Comparison of ENCODE assay signal across 26 cellular contexts in the genomic region with DNA sequence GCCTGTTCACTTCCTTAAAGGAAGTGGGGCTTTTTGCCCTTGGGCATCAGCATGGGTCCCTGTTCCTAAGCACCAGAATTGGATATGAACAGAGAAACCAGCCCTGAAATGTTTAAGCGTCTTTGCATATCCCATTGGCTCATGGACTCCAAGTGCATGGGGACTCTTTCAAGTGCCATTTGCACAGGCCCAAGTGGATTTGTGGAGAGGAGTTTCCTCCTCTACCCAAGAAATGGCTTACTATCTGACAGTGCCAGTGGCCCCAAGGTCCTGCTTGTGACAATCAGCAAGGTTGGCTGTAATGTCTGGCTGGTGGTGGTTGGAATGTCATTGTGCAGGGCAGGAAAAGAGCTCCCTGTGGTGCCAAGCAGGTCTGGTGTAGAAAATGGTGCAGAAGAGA.
"Had no signal": no experiment of that assay in that cellular context is flagged by ENCODE, and none has a peak within 500 bp of the region (broad histone marks: within the 10 kb centered on the region; RNA-seq: fewer than 3 reads in every experiment).

No MANE protein-coding gene starts in this region.

- H3K9me3 Mint-ChIP-seq: activated CD4-positive, alpha-beta T cell treated with anti-CD3 and anti-CD28 coated beads, Interleukin-2, amount 10 ng/mL, durations not matched to agents 24 days and 14 days; activated naive CD4-positive, alpha-beta T cell treated with anti-CD3 and anti-CD28 coated beads, Interleukin-2, amount 50 U/mL, for 72 hours; activated T-cell treated with anti-CD3 and anti-CD28 coated beads, Interleukin-2, amount 50 U/mL, for 24 hours; activated T-helper 1 cell treated with anti-CD3 and anti-CD28 coated beads, Interleukin-12 subunit alpha, Interleukin-12 subunit beta, Interleukin-2, Interleukin-4 antibody, amounts not matched to agents 30 ng/mL and 10 ng/mL and 1 ng/mL, durations not matched to agents 14 hours and 24 hours and 36 hours had no signal

- H3K4me3 Mint-ChIP-seq: activated CD4-positive, alpha-beta T cell treated with anti-CD3 and anti-CD28 coated beads, Interleukin-2, amount 10 ng/mL, durations not matched to agents 24 days and 14 days; activated CD8-positive, alpha-beta memory T cell treated with anti-CD3 and anti-CD28 coated beads, Interleukin-2, amount 10 ng/mL, durations not matched to agents 7 days and 5 days; activated T-cell treated with anti-CD3 and anti-CD28 coated beads, Interleukin-2, amount 50 U/mL, for 24 hours; activated T-helper 1 cell treated with anti-CD3 and anti-CD28 coated beads, Interleukin-12 subunit alpha, Interleukin-12 subunit beta, Interleukin-2, Interleukin-4 antibody, amounts not matched to agents 30 ng/mL and 10 ng/mL and 1 ng/mL, durations not matched to agents 14 hours and 24 hours and 36 hours had no signal

- H3K27me3 Mint-ChIP-seq: activated CD4-positive, alpha-beta T cell treated with anti-CD3 and anti-CD28 coated beads, Interleukin-2, amount 10 ng/mL, durations not matched to agents 24 days and 14 days; activated CD8-positive, alpha-beta memory T cell treated with anti-CD3 and anti-CD28 coated beads, Interleukin-2, amount 10 ng/mL, durations not matched to agents 7 days and 5 days; activated T-cell treated with anti-CD3 and anti-CD28 coated beads, Interleukin-2, amount 50 U/mL, for 24 hours had no signal

- H3K27me3 ChIP-seq: SJSA1 had no signal

- H3K27ac ChIP-seq: SJSA1 had no signal

- H3K9me3 ChIP-seq: SJSA1 had no signal

- H3K4me3 ChIP-seq: SJSA1 had no signal

- DNase-seq: activated CD4-positive, alpha-beta T cell treated with anti-CD3 and anti-CD28 coated beads, Interleukin-2, amount 10 ng/mL, durations not matched to agents 24 days and 14 days; activated CD4-positive, alpha-beta T cell treated with anti-CD3 and anti-CD28 coated beads, Interleukin-2, amount 50 U/mL, for 48 hours; activated CD8-positive, alpha-beta memory T cell treated with anti-CD3 and anti-CD28 coated beads, Interleukin-2, amount 10 ng/mL, durations not matched to agents 7 days and 5 days; activated effector memory CD4-positive, alpha-beta T cell treated with Interleukin-2 at 50 U/mL for 16 hours; activated naive CD4-positive, alpha-beta T cell; activated T-cell treated with anti-CD3 and anti-CD28 coated beads, Interleukin-2, amount 50 U/mL, for 24 hours; anterior cingulate cortex; central memory CD4-positive, alpha-beta T cell; Karpas-422; MM.1S; NCI-H1105; NCI-H1436; NCI-H1694 treated with DMSO at 0.1 percent for 48 hours; NCI-H2029 treated with DMSO at 0.1 percent for 48 hours; NCI-H345; NCI-H510A; NCI-H526 treated with DMSO at 0.1 percent for 48 hours; NCI-H82; NK-92 treated with Interleukin-12 subunit alpha and Interleukin-12 subunit beta, amount 100 ng/mL, for 24 hours; OCI-M1; RPMI8226; SHP77; SW 1271 had no signal

- H3K27ac Mint-ChIP-seq: activated CD4-positive, alpha-beta T cell treated with anti-CD3 and anti-CD28 coated beads, Interleukin-2, amount 10 ng/mL, durations not matched to agents 24 days and 14 days; activated CD8-positive, alpha-beta memory T cell treated with anti-CD3 and anti-CD28 coated beads, Interleukin-2, amount 10 ng/mL, durations not matched to agents 7 days and 5 days; activated T-helper 1 cell treated with anti-CD3 and anti-CD28 coated beads, Interleukin-12 subunit alpha, Interleukin-12 subunit beta, Interleukin-2, Interleukin-4 antibody, amounts not matched to agents 30 ng/mL and 10 ng/mL and 1 ng/mL, durations not matched to agents 14 hours and 24 hours and 36 hours had no signal
